ENCODE assay signal across 8 cellular contexts in the genomic region with DNA sequence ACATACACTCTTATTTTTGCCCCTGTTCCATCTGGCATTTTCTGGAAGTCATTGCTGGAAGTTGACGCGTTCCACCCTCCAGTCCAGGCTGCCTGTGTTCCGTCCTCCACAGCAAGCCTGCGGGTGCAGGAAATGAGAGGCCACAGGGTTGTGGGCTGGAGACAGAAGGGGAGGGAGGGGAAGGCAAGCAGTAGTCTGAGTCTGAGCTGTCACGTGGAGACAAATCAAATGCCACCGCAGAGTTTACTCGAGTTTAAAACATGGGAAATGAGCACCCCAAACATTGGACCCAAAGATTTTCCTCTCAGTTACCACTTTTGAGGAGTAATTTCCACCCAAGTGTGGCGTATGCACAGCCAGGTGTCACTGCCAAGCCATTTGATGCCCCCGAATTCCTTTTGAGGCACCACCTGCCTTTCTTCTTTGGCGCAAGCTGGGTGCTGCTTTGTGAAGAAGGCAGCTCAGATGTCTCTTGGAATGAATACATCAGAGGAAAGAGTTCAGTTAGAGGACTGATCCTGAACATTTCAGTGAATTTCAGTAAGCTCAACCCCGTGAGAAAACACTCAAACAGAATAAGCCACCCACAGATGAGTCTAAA.
A peak's percentile ranks its signal among the peaks of the same experiment; 100 is the strongest.
DNase-seq lines count a peak whose midpoint lies in the region; ATAC-seq and TF ChIP-seq lines count a peak whose summit lies in the region.

No MANE protein-coding gene starts in this region.

- intact Hi-C loops in transverse colon (cut with DNase I; ENCODE audit: low total_unique reads) = no loop called here

- H3K9ac ChIP-seq in DND-41 (ENCODE audit: low read depth, low read length) = no peak overlapping the region

- H3K9me3 Mint-ChIP-seq in T-helper 2 cell treated with Interferon-gamma antibody and Interleukin-4, amounts not matched to agents 5 μg/mL and 100 μg/mL, for 36 hours = no peaks in the 10 kb centered on the region
- H3K9me3 Mint-ChIP-seq in naive thymus-derived CD8-positive, alpha-beta T cell = no peaks in the 10 kb centered on the region

- H3K9me3 ChIP-seq in DND-41 (ENCODE audit: insufficient read depth, low read length, severe bottlenecking) = no peaks in the 10 kb centered on the region
- H3K9me3 ChIP-seq in transverse colon = no peaks in the 10 kb centered on the region

- H3K4me1 ChIP-seq in DND-41 (ENCODE audit: insufficient read depth, low read length) (peaks cover 24% of the 10 kb centered on the region), transverse colon (peaks cover 0 to 9% (median 0%) of the 10 kb centered on the region in 4 donors)

- TF ChIP-seq CTCF in DND-41 (IDR thresholded peaks at IDR 0.05; ENCODE audit: borderline replicate concordance, extremely low read depth, low read length, poor library complexity, severe bottlenecking) = no peak
- no peak for TF ChIP-seq CTCF in brain microvascular endothelial cell (IDR thresholded peaks at IDR 0.05; ENCODE audit: low read depth, low read length, missing control alignments)
- no peak for TF ChIP-seq CTCF in transverse colon (IDR thresholded peaks at IDR 0.05)

- in situ Hi-C loops in brain microvascular endothelial cell (cut with HindIII; ENCODE audit: low pct_ligation_motif_present, low sequenced_read_pairs) = no loop called here
- in situ Hi-C loops in transverse colon (cut with MboI; ENCODE audit: low pct_ligation_motif_present in 1 of 4, low pct_unique_long_range_greater_than_20kb in 1 of 4, low sequenced_read_pairs in 3 of 4) = no loop called here

- peaks cover 3% of the 10 kb centered on the region for H3K4me1 Mint-ChIP-seq in T-helper 2 cell treated with Interferon-gamma antibody and Interleukin-4, amounts not matched to agents 5 μg/mL and 100 μg/mL, for 36 hours (ENCODE audit: low read depth)
- H3K4me1 Mint-ChIP-seq in naive thymus-derived CD8-positive, alpha-beta T cell = peaks cover 0 to 29% (median 15%) of the 10 kb centered on the region in 4 donors

- H3K79me2 ChIP-seq in DND-41 (ENCODE audit: insufficient read depth, low read length) = no peaks in the 10 kb centered on the region

- H3K36me3 Mint-ChIP-seq in T-helper 2 cell treated with Interferon-gamma antibody and Interleukin-4, amounts not matched to agents 5 μg/mL and 100 μg/mL, for 36 hours (ENCODE audit: low read depth) = no peaks in the 10 kb centered on the region
- no peaks in the 10 kb centered on the region for H3K36me3 Mint-ChIP-seq in naive thymus-derived CD8-positive, alpha-beta T cell

- no peak for TF ChIP-seq POLR2A in transverse colon (IDR thresholded peaks at IDR 0.05)

- H3K27ac Mint-ChIP-seq in T-helper 2 cell treated with Interferon-gamma antibody and Interleukin-4, amounts not matched to agents 5 μg/mL and 100 μg/mL, for 36 hours = no peak overlapping the region
- no peak overlapping the region for H3K27ac Mint-ChIP-seq in naive thymus-derived CD8-positive, alpha-beta T cell

- H3K27me3 Mint-ChIP-seq in T-helper 2 cell treated with Interferon-gamma antibody and Interleukin-4, amounts not matched to agents 5 μg/mL and 100 μg/mL, for 36 hours (ENCODE audit: low read depth) = peaks cover 30% of the 10 kb centered on the region
- peaks cover 0 to 4% (median 0%) of the 10 kb centered on the region in 5 donors for H3K27me3 Mint-ChIP-seq in naive thymus-derived CD8-positive, alpha-beta T cell

- H3K4me3 ChIP-seq in DND-41 (ENCODE audit: low read depth in 1 of 2, low read length in 2 of 2) (peak overlapping the region in 1 of 2 experiments; percentile 30; a peak in 2 of 4 replicates), brain microvascular endothelial cell (ENCODE audit: low read depth, low read length) (no peak overlapping the region), transverse colon (no peak overlapping the region)

- no peak overlapping the region for H3K4me3 Mint-ChIP-seq in T-helper 2 cell treated with Interferon-gamma antibody and Interleukin-4, amounts not matched to agents 5 μg/mL and 100 μg/mL, for 36 hours
- no peak overlapping the region for H3K4me3 Mint-ChIP-seq in naive thymus-derived CD8-positive, alpha-beta T cell

- peak overlapping the region; percentile 25; the same call in 1 of the 2 replicates for H3K27ac ChIP-seq in DND-41 (ENCODE audit: low read length)
- no peak overlapping the region for H3K27ac ChIP-seq in brain microvascular endothelial cell
- no peak overlapping the region for H3K27ac ChIP-seq in transverse colon

- H3K27me3 ChIP-seq in DND-41 (ENCODE audit: insufficient read depth, low read length, poor library complexity) (peaks cover 13% of the 10 kb centered on the region), brain microvascular endothelial cell (replicated peaks) (peaks cover 6% of the 10 kb centered on the region), transverse colon (no peaks in the 10 kb centered on the region)

- no peak for TF ChIP-seq EP300 in transverse colon (IDR thresholded peaks at IDR 0.05; ENCODE audit: low read depth)

- POLR2A ChIA-PET in naive thymus-derived CD8-positive, alpha-beta T cell (lab: Charles Lee) = interaction anchor here (0.6 to 5.9 kb wide), 8 partner anchors 12 to 461 kb away, joined by 3 to 55 read pairs (median 4); partner anchors contain the start of gene TLE3

- H2AFZ ChIP-seq in DND-41 (ENCODE audit: low read depth, low read length) = no peak overlapping the region

- H3K36me3 ChIP-seq in DND-41 (ENCODE audit: insufficient read depth, low read length) (no peaks in the 10 kb centered on the region), brain microvascular endothelial cell (replicated peaks) (no peaks in the 10 kb centered on the region), transverse colon (no peaks in the 10 kb centered on the region)

- peaks cover 16% of the 10 kb centered on the region; the same call in 1 of the 2 replicates for H4K20me1 ChIP-seq in DND-41 (ENCODE audit: insufficient read depth, low read length)

- peak; percentile 100 for ATAC-seq in DND-41 (ENCODE audit: insufficient read depth, low read depth)
- peak; percentile 88 to 90 for ATAC-seq in naive thymus-derived CD8-positive, alpha-beta T cell
- ATAC-seq in HG03025 (IDR thresholded peaks at IDR 0.05; ENCODE audit: low FRiP score, unreplicated experiment) = no peak
- no peak for ATAC-seq in HG03139 (IDR thresholded peaks at IDR 0.05; ENCODE audit: unreplicated experiment)

- DNase-seq in DND-41 (peak; percentile 78), brain microvascular endothelial cell (peak; percentile 21), transverse colon (peak; percentile 51), NCI-H1694 (lab: John Stamatoyannopoulos, UW) (no peak)
- DNase-seq in T-helper 2 cell treated with Interferon-gamma antibody and Interleukin-4, amounts not matched to agents 5 μg/mL and 100 μg/mL, for 36 hours (ENCODE audit: low spot score) = peak; percentile 59
- peak; percentile 37 to 87 (median 70) for DNase-seq in naive thymus-derived CD8-positive, alpha-beta T cell

- 47 to 63% methylated on average over 2 to 11 of the region's 11 CpGs for WGBS in transverse colon (ENCODE audit: low coverage in 1 of 2), 2 donors

- H3K4me2 ChIP-seq in DND-41 (ENCODE audit: insufficient read depth, low read length) = peak overlapping the region; percentile 58

Comparison
In these comparisons a context has a peak if more than half of its experiments do, and no peak if none do; other contexts are left out.
1. ATAC-seq: peak in DND-41 (single experiment) and naive thymus-derived CD8-positive, alpha-beta T cell (2 of 2); none in HG03025 (single experiment) and HG03139 (single experiment).